ENCODE assay signal across 8 cellular contexts in the genomic region with DNA sequence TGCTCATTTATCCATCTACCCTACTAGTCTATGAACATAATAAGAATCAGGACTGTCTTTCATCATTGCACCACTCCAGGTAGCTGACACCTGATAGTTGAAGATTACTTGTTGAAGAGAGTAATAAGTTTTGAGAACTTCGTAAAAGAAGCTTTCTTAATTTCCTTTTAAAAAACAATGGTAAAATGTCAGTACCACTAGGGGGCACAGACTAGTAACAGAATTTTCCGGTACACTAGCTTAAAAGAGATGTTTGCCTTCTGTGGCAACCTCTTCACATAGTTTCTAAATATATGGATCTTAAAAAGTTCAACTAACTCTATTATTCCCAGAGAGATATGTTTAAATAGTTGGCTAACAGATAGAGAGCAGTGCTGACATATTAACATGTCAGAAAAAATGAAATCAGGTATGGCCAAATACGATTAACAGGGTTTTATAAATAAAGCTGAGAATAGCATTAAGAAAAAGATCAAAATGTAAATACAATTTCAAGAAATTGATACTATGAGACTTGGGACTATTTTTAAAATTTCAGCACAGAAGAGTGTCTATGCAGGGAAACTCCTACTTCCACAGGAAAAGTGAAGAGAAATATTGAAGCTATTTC. TPM values are rescaled to one million over a fixed set of nuclear protein-coding genes. Genes with fewer than 3 reads are reported as not detected.
DNase-seq lines count a peak whose midpoint lies in the region; ATAC-seq and TF ChIP-seq lines count a peak whose summit lies in the region.

No MANE protein-coding gene starts in this region.

- no peak overlapping the region for H3K27ac ChIP-seq in BLaER1 treated with 17β-estradiol and CSF1 and Interleukin-3, amounts not matched to agents 10 nM and 100 nM
- H3K27ac ChIP-seq in GM23338 (ENCODE audit: low read depth): no peak overlapping the region
- H3K27ac ChIP-seq in SU-DHL-6 (ENCODE audit: low read depth, low read length): no peak overlapping the region
- no peak overlapping the region for H3K27ac ChIP-seq in hepatocyte

- H3K4me3 Mint-ChIP-seq in GM23338: no peak overlapping the region

- no peak overlapping the region for H3K27ac Mint-ChIP-seq in GM23338

- no peaks in the 10 kb centered on the region for H4K20me1 ChIP-seq in BLaER1 treated with 17β-estradiol and CSF1 and Interleukin-3, amounts not matched to agents 10 nM and 100 nM
- H4K20me1 ChIP-seq in GM23338 (replicated peaks; ENCODE audit: insufficient read depth): no peaks in the 10 kb centered on the region
- H4K20me1 ChIP-seq in SU-DHL-6 (ENCODE audit: low read depth, low read length): no peaks in the 10 kb centered on the region
- H4K20me1 ChIP-seq in hepatocyte (ENCODE audit: insufficient read depth, poor library complexity, severe bottlenecking): no peaks in the 10 kb centered on the region

- H3K9ac ChIP-seq in BLaER1 treated with 17β-estradiol and CSF1 and Interleukin-3, amounts not matched to agents 10 nM and 100 nM: peak overlapping the region in 1 of 11 experiments; percentile 30; a peak in 1 of 22 replicates
- no peak overlapping the region for H3K9ac ChIP-seq in SU-DHL-6 (ENCODE audit: low read length)

- H3K27me3 Mint-ChIP-seq in GM23338 (ENCODE audit: insufficient read depth, low read depth, poor library complexity): peaks cover 24% of the 10 kb centered on the region

- H3K4me1 Mint-ChIP-seq in GM23338: peaks cover 15% of the 10 kb centered on the region; the same call in 2 of the 3 replicates

- DNase-seq in GM23338 (ENCODE audit: low spot score) (peak; percentile 67), hepatocyte (ENCODE audit: low spot score) (peak; percentile 55), DMS79 (lab: John Stamatoyannopoulos, UW) (no peak)

- no peaks in the 10 kb centered on the region for H3K36me3 Mint-ChIP-seq in GM23338 (ENCODE audit: low read depth)

- H3K4me1 ChIP-seq in BLaER1 treated with 17β-estradiol and CSF1 and Interleukin-3, amounts not matched to agents 10 nM and 100 nM: peaks cover 17 to 49% (median 39%) of the 10 kb centered on the region in 10 experiments; a peak in 19 of 20 replicates
- H3K4me1 ChIP-seq in GM23338 (ENCODE audit: insufficient read depth) (peaks cover 12% of the 10 kb centered on the region), hepatocyte (ENCODE audit: insufficient read depth) (peaks cover 9% of the 10 kb centered on the region)

- H3K9me3 Mint-ChIP-seq in GM23338: 0 out of 3 replicates have a peak, but pooled peaks cover 2% of the 10 kb centered on the region

- H3K4me2 ChIP-seq in BLaER1 treated with 17β-estradiol and CSF1 and Interleukin-3, amounts not matched to agents 10 nM and 100 nM: peak overlapping the region in 6 of 11 experiments; percentile 1 to 24 (median 12); a peak in 3 of 22 replicates
- H3K4me2 ChIP-seq in GM23338 (no peak overlapping the region), SU-DHL-6 (ENCODE audit: low read depth, low read length, poor library complexity, severe bottlenecking) (peak overlapping the region; percentile 31), hepatocyte (no peak overlapping the region)

- H3K4me3 ChIP-seq in BLaER1 treated with 17β-estradiol and CSF1 and Interleukin-3, amounts not matched to agents 10 nM and 100 nM: no peak overlapping the region
- H3K4me3 ChIP-seq in GM23338 (no peak overlapping the region), SU-DHL-6 (ENCODE audit: insufficient read depth, low read length, poor library complexity, severe bottlenecking) (no peak overlapping the region), hepatocyte (no peak overlapping the region)

- no peak overlapping the region for H2AFZ ChIP-seq in GM23338
- no peak overlapping the region for H2AFZ ChIP-seq in SU-DHL-6 (ENCODE audit: low read depth, low read length, severe bottlenecking)
- no peak overlapping the region for H2AFZ ChIP-seq in hepatocyte

- H3K9me3 ChIP-seq in BLaER1 treated with 17β-estradiol and CSF1 and Interleukin-3, amounts not matched to agents 10 nM and 100 nM (replicated peaks in 1 of 11): no peaks in the 10 kb centered on the region
- no peaks in the 10 kb centered on the region for H3K9me3 ChIP-seq in SU-DHL-6 (ENCODE audit: insufficient read depth, low read length)
- H3K9me3 ChIP-seq in hepatocyte (ENCODE audit: low read depth): no peaks in the 10 kb centered on the region

- 44% methylated on average over 3 of the region's 3 CpGs for WGBS in hepatocyte (ENCODE audit: low lambda C conversion rate, missing lambda C conversion rate)

- H3K9me2 ChIP-seq in GM23338 (ENCODE audit: insufficient read depth) (no peaks in the 10 kb centered on the region), SU-DHL-6 (replicated peaks; ENCODE audit: insufficient read depth, low read length) (no peaks in the 10 kb centered on the region), hepatocyte (replicated peaks; ENCODE audit: insufficient read depth) (no peaks in the 10 kb centered on the region)

- H3K79me2 ChIP-seq in GM23338 (replicated peaks; ENCODE audit: insufficient read depth) (no peaks in the 10 kb centered on the region), SU-DHL-6 (ENCODE audit: insufficient read depth, low read length) (no peaks in the 10 kb centered on the region), hepatocyte (no peaks in the 10 kb centered on the region)

- peaks cover 0 to 8% (median 0%) of the 10 kb centered on the region in 11 experiments; a peak in 6 of 22 replicates for H3K27me3 ChIP-seq in BLaER1 treated with 17β-estradiol and CSF1 and Interleukin-3, amounts not matched to agents 10 nM and 100 nM
- H3K27me3 ChIP-seq in GM23338 (ENCODE audit: insufficient read depth) (peaks cover 40% of the 10 kb centered on the region), SU-DHL-6 (ENCODE audit: low read length) (no peaks in the 10 kb centered on the region), hepatocyte (peaks cover 43% of the 10 kb centered on the region)

- no peaks in the 10 kb centered on the region for H3K36me3 ChIP-seq in BLaER1 treated with 17β-estradiol and CSF1 and Interleukin-3, amounts not matched to agents 10 nM and 100 nM
- no peaks in the 10 kb centered on the region for H3K36me3 ChIP-seq in GM23338 (ENCODE audit: insufficient read depth)
- H3K36me3 ChIP-seq in SU-DHL-6 (ENCODE audit: low read length): no peaks in the 10 kb centered on the region
- no peaks in the 10 kb centered on the region for H3K36me3 ChIP-seq in hepatocyte (replicated peaks; ENCODE audit: insufficient read depth, low read depth)

- TF ChIP-seq CTCF in GM23338 (conservative IDR thresholded peaks at IDR 0.05; ENCODE audit: low read depth in 2 of 2): peak; percentile 56 to 77
- TF ChIP-seq CTCF in SU-DHL-6 (IDR thresholded peaks at IDR 0.05; ENCODE audit: insufficient read depth, low read length, poor library complexity, severe bottlenecking): peak; percentile 49
- TF ChIP-seq CTCF in hepatocyte (IDR thresholded peaks at IDR 0.05; ENCODE audit: poor library complexity): peak; percentile 68

- H3F3A ChIP-seq in GM23338 (replicated peaks; ENCODE audit: low read depth) (no peaks in the 10 kb centered on the region), SU-DHL-6 (ENCODE audit: insufficient read depth) (peaks cover 21% of the 10 kb centered on the region)

- no peak for ATAC-seq in GM23338
- no peak for ATAC-seq in GM21381 (IDR thresholded peaks at IDR 0.05; ENCODE audit: unreplicated experiment)
- ATAC-seq in HG02981 (IDR thresholded peaks at IDR 0.05; ENCODE audit: unreplicated experiment): no peak
- no peak for ATAC-seq in GM18519 (IDR thresholded peaks at IDR 0.05; ENCODE audit: low FRiP score, unreplicated experiment)

TF ChIP-seq in GM23338, 12 proteins besides CTCF, POLR2A, EP300 and RAD21 (continues in another document):
- no peak for TF ChIP-seq ZNF114 (CRISPR knock-in tag; IDR thresholded peaks at IDR 0.05)
- TF ChIP-seq, protein P1, sequence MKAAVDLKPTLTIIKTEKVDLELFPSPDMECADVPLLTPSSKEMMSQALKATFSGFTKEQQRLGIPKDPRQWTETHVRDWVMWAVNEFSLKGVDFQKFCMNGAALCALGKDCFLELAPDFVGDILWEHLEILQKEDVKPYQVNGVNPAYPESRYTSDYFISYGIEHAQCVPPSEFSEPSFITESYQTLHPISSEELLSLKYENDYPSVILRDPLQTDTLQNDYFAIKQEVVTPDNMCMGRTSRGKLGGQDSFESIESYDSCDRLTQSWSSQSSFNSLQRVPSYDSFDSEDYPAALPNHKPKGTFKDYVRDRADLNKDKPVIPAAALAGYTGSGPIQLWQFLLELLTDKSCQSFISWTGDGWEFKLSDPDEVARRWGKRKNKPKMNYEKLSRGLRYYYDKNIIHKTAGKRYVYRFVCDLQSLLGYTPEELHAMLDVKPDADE (IDR thresholded peaks at IDR 0.05): no peak

RNA-seq across cellular contexts. Expression of a gene that starts 5.4 kb away (rescaled TPM):
- total RNA-seq in GM23338 (2014; rRNA removed; shearing (Covaris generic)): 0.87 and 2.3 TPM in 2 replicates
- 0.30 and 0.68 TPM in 2 replicates for polyA plus RNA-seq in GM23338 (2016; fragmentation: Nextera tagmentation; extraction: Ambion mirVana)
- total RNA-seq in hepatocyte: 1.6 and 5.5 TPM in 2 replicates
- 2.0 and 3.7 TPM in 2 replicates for polyA plus RNA-seq in hepatocyte

Comparison
In these comparisons a context has a peak if more than half of its experiments do, and no peak if none do; other contexts are left out.
1. H3K4me2 ChIP-seq: peak in BLaER1 treated with 17β-estradiol and CSF1 and Interleukin-3, amounts not matched to agents 10 nM and 100 nM (6 of 11) and SU-DHL-6 (single experiment); none in GM23338 (single experiment) and hepatocyte (single experiment).
2. Peak in every context shown above with its lines, with median percentiles within 50 percentile points of each other: CTCF ChIP-seq.